ENCODE assay signal across 1 cellular context in the genomic region with DNA sequence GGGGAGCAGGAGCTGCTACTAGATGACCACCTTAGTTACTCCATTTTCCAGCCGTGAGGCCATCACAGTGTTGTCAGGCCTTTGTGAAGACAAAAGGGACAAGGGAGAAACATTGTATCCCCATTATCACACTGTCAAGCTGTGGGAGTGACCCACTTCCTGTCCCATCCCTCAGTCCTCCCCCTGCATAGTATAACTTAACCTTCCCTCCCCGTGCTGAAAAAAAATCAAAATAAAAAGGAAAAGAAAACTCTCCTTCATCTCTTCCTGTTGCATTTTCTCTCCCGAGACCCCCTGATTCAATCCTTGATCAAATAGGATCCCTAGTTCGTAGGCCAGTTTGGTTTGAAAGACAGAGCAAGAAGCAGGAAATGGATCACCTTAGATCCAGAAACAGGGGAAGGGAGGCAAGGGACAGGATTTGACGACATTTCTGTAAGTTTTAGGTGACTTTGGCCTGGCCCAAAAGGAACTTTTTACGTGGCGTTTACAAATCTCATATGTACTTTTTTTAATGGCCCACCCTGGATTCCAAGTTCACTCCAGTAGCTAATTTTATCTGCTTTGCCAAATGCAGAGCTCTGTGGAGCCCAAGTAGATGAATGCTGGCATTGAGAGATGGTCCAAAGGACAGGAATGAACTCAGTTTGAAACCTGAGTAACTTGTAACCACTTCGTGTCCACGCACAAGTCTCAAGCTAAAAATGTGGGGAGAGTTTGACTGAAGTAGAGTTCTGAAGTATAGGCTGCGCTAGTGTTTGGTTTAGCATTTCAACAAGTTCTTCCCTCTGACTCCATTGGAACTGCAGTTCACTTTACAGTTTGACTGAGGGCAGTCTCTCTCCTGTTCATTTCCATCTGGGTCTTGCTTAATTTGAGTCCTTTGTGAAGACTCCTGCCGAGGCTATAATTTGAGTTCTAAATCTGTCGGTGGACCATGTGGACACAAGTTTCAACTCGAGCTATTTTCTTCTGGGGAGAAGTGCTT.
A peak's percentile ranks its signal among the peaks of the same experiment; 100 is the strongest.
TF ChIP-seq lines count a peak whose summit lies in the region.

No MANE protein-coding gene starts in this region.

TF ChIP-seq in HEK293, 187 proteins besides CTCF, POLR2A, EP300 and RAD21 (continued from another document):
- TF ChIP-seq, protein P1, sequence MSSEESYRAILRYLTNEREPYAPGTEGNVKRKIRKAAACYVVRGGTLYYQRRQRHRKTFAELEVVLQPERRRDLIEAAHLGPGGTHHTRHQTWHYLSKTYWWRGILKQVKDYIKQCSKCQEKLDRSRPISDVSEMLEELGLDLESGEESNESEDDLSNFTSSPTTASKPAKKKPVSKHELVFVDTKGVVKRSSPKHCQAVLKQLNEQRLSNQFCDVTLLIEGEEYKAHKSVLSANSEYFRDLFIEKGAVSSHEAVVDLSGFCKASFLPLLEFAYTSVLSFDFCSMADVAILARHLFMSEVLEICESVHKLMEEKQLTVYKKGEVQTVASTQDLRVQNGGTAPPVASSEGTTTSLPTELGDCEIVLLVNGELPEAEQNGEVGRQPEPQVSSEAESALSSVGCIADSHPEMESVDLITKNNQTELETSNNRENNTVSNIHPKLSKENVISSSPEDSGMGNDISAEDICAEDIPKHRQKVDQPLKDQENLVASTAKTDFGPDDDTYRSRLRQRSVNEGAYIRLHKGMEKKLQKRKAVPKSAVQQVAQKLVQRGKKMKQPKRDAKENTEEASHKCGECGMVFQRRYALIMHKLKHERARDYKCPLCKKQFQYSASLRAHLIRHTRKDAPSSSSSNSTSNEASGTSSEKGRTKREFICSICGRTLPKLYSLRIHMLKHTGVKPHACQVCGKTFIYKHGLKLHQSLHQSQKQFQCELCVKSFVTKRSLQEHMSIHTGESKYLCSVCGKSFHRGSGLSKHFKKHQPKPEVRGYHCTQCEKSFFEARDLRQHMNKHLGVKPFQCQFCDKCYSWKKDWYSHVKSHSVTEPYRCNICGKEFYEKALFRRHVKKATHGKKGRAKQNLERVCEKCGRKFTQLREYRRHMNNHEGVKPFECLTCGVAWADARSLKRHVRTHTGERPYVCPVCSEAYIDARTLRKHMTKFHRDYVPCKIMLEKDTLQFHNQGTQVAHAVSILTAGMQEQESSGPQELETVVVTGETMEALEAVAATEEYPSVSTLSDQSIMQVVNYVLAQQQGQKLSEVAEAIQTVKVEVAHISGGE (tag by site-specific recombination; conservative IDR thresholded peaks at IDR 0.05; ENCODE audit: low read depth), result peak; percentile 65; the same call in 1 of the 2 replicates
- no peak for TF ChIP-seq ZNF19 (tag by site-specific recombination; IDR thresholded peaks at IDR 0.05; ENCODE audit: low read depth)
- no peak for TF ChIP-seq MYNN (tag by site-specific recombination; IDR thresholded peaks at IDR 0.05; ENCODE audit: borderline replicate concordance)
- no peak for TF ChIP-seq ZFP41 (tag by site-specific recombination; IDR thresholded peaks at IDR 0.05; ENCODE audit: borderline replicate concordance)
- TF ChIP-seq, protein P2, sequence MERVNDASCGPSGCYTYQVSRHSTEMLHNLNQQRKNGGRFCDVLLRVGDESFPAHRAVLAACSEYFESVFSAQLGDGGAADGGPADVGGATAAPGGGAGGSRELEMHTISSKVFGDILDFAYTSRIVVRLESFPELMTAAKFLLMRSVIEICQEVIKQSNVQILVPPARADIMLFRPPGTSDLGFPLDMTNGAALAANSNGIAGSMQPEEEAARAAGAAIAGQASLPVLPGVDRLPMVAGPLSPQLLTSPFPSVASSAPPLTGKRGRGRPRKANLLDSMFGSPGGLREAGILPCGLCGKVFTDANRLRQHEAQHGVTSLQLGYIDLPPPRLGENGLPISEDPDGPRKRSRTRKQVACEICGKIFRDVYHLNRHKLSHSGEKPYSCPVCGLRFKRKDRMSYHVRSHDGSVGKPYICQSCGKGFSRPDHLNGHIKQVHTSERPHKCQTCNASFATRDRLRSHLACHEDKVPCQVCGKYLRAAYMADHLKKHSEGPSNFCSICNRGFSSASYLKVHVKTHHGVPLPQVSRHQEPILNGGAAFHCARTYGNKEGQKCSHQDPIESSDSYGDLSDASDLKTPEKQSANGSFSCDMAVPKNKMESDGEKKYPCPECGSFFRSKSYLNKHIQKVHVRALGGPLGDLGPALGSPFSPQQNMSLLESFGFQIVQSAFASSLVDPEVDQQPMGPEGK (tag by site-specific recombination; IDR thresholded peaks at IDR 0.05), result no peak
- TF ChIP-seq, protein P3, sequence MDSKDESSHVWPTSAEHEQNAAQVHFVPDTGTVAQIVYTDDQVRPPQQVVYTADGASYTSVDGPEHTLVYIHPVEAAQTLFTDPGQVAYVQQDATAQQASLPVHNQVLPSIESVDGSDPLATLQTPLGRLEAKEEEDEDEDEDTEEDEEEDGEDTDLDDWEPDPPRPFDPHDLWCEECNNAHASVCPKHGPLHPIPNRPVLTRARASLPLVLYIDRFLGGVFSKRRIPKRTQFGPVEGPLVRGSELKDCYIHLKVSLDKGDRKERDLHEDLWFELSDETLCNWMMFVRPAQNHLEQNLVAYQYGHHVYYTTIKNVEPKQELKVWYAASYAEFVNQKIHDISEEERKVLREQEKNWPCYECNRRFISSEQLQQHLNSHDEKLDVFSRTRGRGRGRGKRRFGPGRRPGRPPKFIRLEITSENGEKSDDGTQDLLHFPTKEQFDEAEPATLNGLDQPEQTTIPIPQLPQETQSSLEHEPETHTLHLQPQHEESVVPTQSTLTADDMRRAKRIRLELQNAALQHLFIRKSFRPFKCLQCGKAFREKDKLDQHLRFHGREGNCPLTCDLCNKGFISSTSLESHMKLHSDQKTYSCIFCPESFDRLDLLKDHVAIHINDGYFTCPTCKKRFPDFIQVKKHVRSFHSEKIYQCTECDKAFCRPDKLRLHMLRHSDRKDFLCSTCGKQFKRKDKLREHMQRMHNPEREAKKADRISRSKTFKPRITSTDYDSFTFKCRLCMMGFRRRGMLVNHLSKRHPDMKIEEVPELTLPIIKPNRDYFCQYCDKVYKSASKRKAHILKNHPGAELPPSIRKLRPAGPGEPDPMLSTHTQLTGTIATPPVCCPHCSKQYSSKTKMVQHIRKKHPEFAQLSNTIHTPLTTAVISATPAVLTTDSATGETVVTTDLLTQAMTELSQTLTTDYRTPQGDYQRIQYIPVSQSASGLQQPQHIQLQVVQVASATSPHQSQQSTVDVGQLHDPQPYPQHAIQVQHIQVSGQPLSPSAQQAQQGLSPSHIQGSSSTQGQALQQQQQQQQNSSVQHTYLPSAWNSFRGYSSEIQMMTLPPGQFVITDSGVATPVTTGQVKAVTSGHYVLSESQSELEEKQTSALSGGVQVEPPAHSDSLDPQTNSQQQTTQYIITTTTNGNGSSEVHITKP (tag by site-specific recombination; IDR thresholded peaks at IDR 0.05), result 0 out of 2 replicates have a peak, but pooled peaks have one; percentile 18
- TF ChIP-seq ZNF48 (tag by site-specific recombination; IDR thresholded peaks at IDR 0.05), result no peak
